ENCODE assay signal across 10 cellular contexts in the genomic region with DNA sequence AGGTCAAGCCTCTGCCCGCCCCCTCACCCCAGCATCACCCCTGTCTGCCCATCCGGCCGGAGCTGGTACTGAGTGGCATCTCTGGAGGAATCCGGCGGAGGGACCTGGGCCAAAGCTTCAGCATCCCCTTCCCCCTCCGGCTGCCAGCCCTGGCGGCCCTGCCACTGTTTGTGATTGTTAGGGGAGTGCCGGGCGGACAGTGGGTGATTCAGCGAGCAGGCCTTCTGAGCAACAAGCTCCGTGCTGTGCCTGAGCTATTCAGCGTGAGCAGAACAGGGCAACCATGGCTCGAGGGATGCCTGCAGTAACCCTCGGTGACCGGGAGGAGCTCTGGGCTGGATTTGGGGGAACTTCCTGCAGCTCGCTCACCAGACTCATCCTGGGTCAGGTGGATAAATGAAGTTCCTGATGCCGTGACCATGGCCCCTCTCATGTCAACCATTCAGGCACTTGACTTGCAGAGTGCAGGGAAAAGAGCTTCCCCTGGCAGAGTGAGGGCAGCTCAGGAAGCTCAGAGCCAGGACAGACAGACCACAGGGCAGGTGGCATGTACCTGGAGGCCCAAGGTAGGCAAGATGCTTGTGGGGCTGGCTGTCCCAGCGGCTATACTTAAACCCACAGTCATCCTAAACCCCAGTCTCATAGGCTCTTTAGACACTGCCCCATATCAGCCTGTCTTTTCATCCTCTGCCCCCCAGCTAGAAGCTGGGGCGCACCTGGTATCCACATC. TPM values are rescaled to one million over a fixed set of nuclear protein-coding genes. Genes with fewer than 3 reads are reported as not detected.
A peak's percentile ranks its signal among the peaks of the same experiment; 100 is the strongest.
DNase-seq lines count a peak whose midpoint lies in the region; ATAC-seq and TF ChIP-seq lines count a peak whose summit lies in the region.
"Had no signal": no experiment of that assay in that cellular context is flagged by ENCODE, and none has a peak within 500 bp of the region (broad histone marks: within the 10 kb centered on the region; RNA-seq: fewer than 3 reads in every experiment).

No MANE protein-coding gene starts in this region.

- H3K36me3 ChIP-seq in kidney epithelial cell (ENCODE audit: control insufficient read depth, insufficient read depth, low read length) (no peaks in the 10 kb centered on the region), tibial artery (no peaks in the 10 kb centered on the region), testis (ENCODE audit: low read depth, missing control alignments) (no peaks in the 10 kb centered on the region)

- H3K4me1 ChIP-seq in tibial artery (peaks cover 0 to 6% (median 5%) of the 10 kb centered on the region in 4 donors), testis (peaks cover 4% of the 10 kb centered on the region)

- DNase-seq in HFF-Myc (ENCODE audit: extremely low read depth, low read depth) (no peak), astrocyte of the hippocampus (ENCODE audit: low read depth, low spot score) (peak; percentile 92), kidney epithelial cell (ENCODE audit: low read depth) (peak; percentile 70), tibial artery (no peak), NCI-H82 (lab: John Stamatoyannopoulos, UW) (no peak), testis (no peak)
- DNase-seq in stimulated activated naive CD8-positive, alpha-beta T cell treated with anti-CD3 and anti-CD28 coated beads, Interleukin-15, Interleukin-2, amounts not matched to agents 100 U/mL and 50 U/mL, for 24 hours: no peak
- DNase-seq: activated effector memory CD4-positive, alpha-beta T cell treated with Interleukin-2 at 50 U/mL for 16 hours; NCI-H2171 had no signal

- no peak overlapping the region for H3K4me3 ChIP-seq in HFF-Myc (replicated peaks; ENCODE audit: low read depth, low read length)
- H3K4me3 ChIP-seq in kidney epithelial cell (ENCODE audit: low read depth, low read length): no peak overlapping the region
- H3K4me3 ChIP-seq in tibial artery: no peak overlapping the region
- H3K4me3 ChIP-seq in testis: no peak overlapping the region

- no peak for TF ChIP-seq POLR2A in testis (IDR thresholded peaks at IDR 0.05)

- no peak for ATAC-seq in stimulated activated naive CD8-positive, alpha-beta T cell treated with anti-CD3 and anti-CD28 coated beads, Interleukin-15, Interleukin-2, amounts not matched to agents 100 U/mL and 50 U/mL, for 24 hours

- WGBS in testis, 2 donors: 65 to 83% methylated on average over 8 to 18 of the region's 19 CpGs

- H3K9me3 ChIP-seq in tibial artery (peaks cover 0 to 7% (median 5%) of the 10 kb centered on the region in 3 donors), testis (no peaks in the 10 kb centered on the region)

- H3K27ac ChIP-seq in tibial artery (no peak overlapping the region), testis (no peak overlapping the region)

- H3K27me3 ChIP-seq in kidney epithelial cell (ENCODE audit: control insufficient read depth, insufficient read depth, low read length): no peaks in the 10 kb centered on the region
- H3K27me3 ChIP-seq in tibial artery: no peaks in the 10 kb centered on the region
- no peaks in the 10 kb centered on the region for H3K27me3 ChIP-seq in testis

- intact Hi-C loops in tibial artery (cut with DNase I; ENCODE audit: low total_unique reads) (no loop called here), testis (cut with DNase I; ENCODE audit: low total_unique reads) (no loop called here)

- TF ChIP-seq CTCF in HFF-Myc (IDR thresholded peaks at IDR 0.05; ENCODE audit: low read depth, low read length, missing control alignments) (peak; percentile 20), kidney epithelial cell (IDR thresholded peaks at IDR 0.05; ENCODE audit: insufficient read depth, low read length, poor library complexity, severe bottlenecking) (peak; percentile 70), tibial artery (IDR thresholded peaks at IDR 0.05) (peak; percentile 17 to 31), testis (IDR thresholded peaks at IDR 0.05) (no peak)

RNA-seq across cellular contexts. Expression of a gene that starts 24.3 kb away (rescaled TPM):
- total RNA-seq in kidney epithelial cell (11.5 and 12.0 TPM in 2 replicates), testis (1 to 10 TPM; 3.5 to 4.5 TPM)
- polyA plus RNA-seq in testis (ENCODE audit: insufficient read depth, low read depth, low replicate concordance): 4.8 TPM

RNA-seq across cellular contexts. Expression of a gene that starts 49.6 kb away (rescaled TPM):
- total RNA-seq in kidney epithelial cell (12.4 and 12.5 TPM in 2 replicates), testis (1 to 10 TPM; 3.0 to 5.9 TPM)
- polyA plus RNA-seq in testis (ENCODE audit: insufficient read depth, low read depth, low replicate concordance): 7.8 TPM
- total RNA-seq: posterior vena cava had no signal

RNA-seq across cellular contexts. Expression of a gene that starts 58.3 kb away (rescaled TPM):
- total RNA-seq in kidney epithelial cell (25.9 and 35.4 TPM in 2 replicates), testis (100 to 1,000 TPM in 1 of 2 donors, 10 to 100 TPM in 1; 66.8 to 100 TPM)
- polyA plus RNA-seq in testis (ENCODE audit: insufficient read depth, low read depth, low replicate concordance): 57.2 TPM

Comparison
In these comparisons a context has a peak if more than half of its experiments do, and no peak if none do; other contexts are left out.
1. DNase-seq: peak in astrocyte of the hippocampus (single experiment) and kidney epithelial cell (single experiment); none in HFF-Myc (single experiment), tibial artery (0 of 2), NCI-H82 (single experiment), testis (single experiment) and stimulated activated naive CD8-positive, alpha-beta T cell treated with anti-CD3 and anti-CD28 coated beads, Interleukin-15, Interleukin-2, amounts not matched to agents 100 U/mL and 50 U/mL, for 24 hours (single experiment).
2. CTCF ChIP-seq: peak in HFF-Myc (single experiment), kidney epithelial cell (single experiment) and tibial artery (2 of 2); none in testis (0 of 3).